20 cellular contexts compared by ENCODE assay signal in genomic region chr5:139597134-139597533, GRCh38. TPM values are rescaled to one million over a fixed set of nuclear protein-coding genes. Genes with fewer than 3 reads are reported as not detected.
DNase-seq lines count a peak whose midpoint lies in the region; ATAC-seq and TF ChIP-seq lines count a peak whose summit lies in the region.
"Had no signal": no experiment of that assay in that cellular context is flagged by ENCODE, and none has a peak within 500 bp of the region (broad histone marks: within the 10 kb centered on the region; RNA-seq: fewer than 3 reads in every experiment).

No MANE protein-coding gene starts in this region.

- H3K27me3 ChIP-seq in left ventricle myocardium inferior (ENCODE audit: low read depth) (no peaks in the 10 kb centered on the region), right cardiac atrium (ENCODE audit: control insufficient read depth, insufficient read depth) (no peaks in the 10 kb centered on the region), IMR-90 (ENCODE audit: control insufficient read depth, insufficient read depth, low read length) (no peaks in the 10 kb centered on the region), Peyer's patch (no peaks in the 10 kb centered on the region)
- no peaks in the 10 kb centered on the region for H3K27me3 ChIP-seq in naive thymus-derived CD4-positive, alpha-beta T cell (ENCODE audit: control insufficient read depth in 2 of 2, insufficient read depth in 2 of 2, low read length in 2 of 2)
- H3K27me3 ChIP-seq: adrenal gland, gastroesophageal sphincter, upper lobe of right lung had no signal

- H3K36me3 Mint-ChIP-seq in activated T-helper 1 cell treated with anti-CD3 and anti-CD28 coated beads, Interleukin-12 subunit alpha, Interleukin-12 subunit beta, Interleukin-2, Interleukin-4 antibody, amounts not matched to agents 30 ng/mL and 10 ng/mL and 1 ng/mL, durations not matched to agents 14 hours and 24 hours and 36 hours (ENCODE audit: low read depth) = peaks cover 22% of the 10 kb centered on the region
- H3K36me3 Mint-ChIP-seq in naive thymus-derived CD4-positive, alpha-beta T cell = peaks cover 0 to 17% (median 16%) of the 10 kb centered on the region in 5 donors

- no peaks in the 10 kb centered on the region for H3K27me3 Mint-ChIP-seq in activated T-helper 1 cell treated with anti-CD3 and anti-CD28 coated beads, Interleukin-12 subunit alpha, Interleukin-12 subunit beta, Interleukin-2, Interleukin-4 antibody, amounts not matched to agents 30 ng/mL and 10 ng/mL and 1 ng/mL, durations not matched to agents 14 hours and 24 hours and 36 hours (ENCODE audit: insufficient read depth)
- no peaks in the 10 kb centered on the region for H3K27me3 Mint-ChIP-seq in naive thymus-derived CD4-positive, alpha-beta T cell

- peak overlapping the region; percentile 62 for H3K27ac Mint-ChIP-seq in activated T-helper 1 cell treated with anti-CD3 and anti-CD28 coated beads, Interleukin-12 subunit alpha, Interleukin-12 subunit beta, Interleukin-2, Interleukin-4 antibody, amounts not matched to agents 30 ng/mL and 10 ng/mL and 1 ng/mL, durations not matched to agents 14 hours and 24 hours and 36 hours
- peak overlapping the region; percentile 9 to 83 (median 54) for H3K27ac Mint-ChIP-seq in naive thymus-derived CD4-positive, alpha-beta T cell

- TF ChIP-seq POLR2A in IMR-90 (IDR thresholded peaks at IDR 0.05; ENCODE audit: low read depth, low read length) (no peak), Peyer's patch (IDR thresholded peaks at IDR 0.05) (no peak)

- no peak overlapping the region for H4K91ac ChIP-seq in IMR-90 (ENCODE audit: insufficient read depth, low read depth, low read length)

- peaks cover 55% of the 10 kb centered on the region for H3K4me1 ChIP-seq in left ventricle myocardium inferior
- peaks cover 3% of the 10 kb centered on the region for H3K4me1 ChIP-seq in right cardiac atrium (ENCODE audit: control insufficient read depth, insufficient read depth, low read length)
- peaks cover 6% of the 10 kb centered on the region; the same call in 1 of the 2 replicates for H3K4me1 ChIP-seq in IMR-90 (ENCODE audit: control insufficient read depth, insufficient read depth, low read length)
- peaks cover 0 to 16% of the 10 kb centered on the region in 2 donors for H3K4me1 ChIP-seq in naive thymus-derived CD4-positive, alpha-beta T cell (ENCODE audit: control insufficient read depth in 2 of 2, insufficient read depth in 2 of 2, low read length in 2 of 2)
- no peaks in the 10 kb centered on the region for H3K4me1 ChIP-seq in Peyer's patch

- intact Hi-C loops in left ventricle myocardium inferior (cut with micrococcal nuclease) = no loop called here
- intact Hi-C loops in right cardiac atrium (cut with DNase I) = no loop called here
- intact Hi-C loops in IMR-90 (cut with micrococcal nuclease) = no loop called here
- intact Hi-C loops in activated T-helper 1 cell treated with anti-CD3 and anti-CD28 coated beads, Interleukin-12 subunit alpha, Interleukin-12 subunit beta, Interleukin-2, Interleukin-4 antibody, amounts not matched to agents 30 ng/mL and 10 ng/mL and 1 ng/mL, durations not matched to agents 14 hours and 24 hours and 36 hours (cut with micrococcal nuclease) = loop anchor here (5.0 kb wide), 1 partner anchor 35 kb away; the partner anchor contains the start of gene UBE2D2
- intact Hi-C loops in naive thymus-derived CD4-positive, alpha-beta T cell (cut with micrococcal nuclease) = loop anchor here (5.0 kb wide), 1 partner anchor 35 kb away; the partner anchor contains the start of gene UBE2D2 (in 2 of the 2)

- no peak overlapping the region for H3K4me3 Mint-ChIP-seq in activated T-helper 1 cell treated with anti-CD3 and anti-CD28 coated beads, Interleukin-12 subunit alpha, Interleukin-12 subunit beta, Interleukin-2, Interleukin-4 antibody, amounts not matched to agents 30 ng/mL and 10 ng/mL and 1 ng/mL, durations not matched to agents 14 hours and 24 hours and 36 hours
- H3K4me3 Mint-ChIP-seq in naive thymus-derived CD4-positive, alpha-beta T cell = peak overlapping the region in 7 of 10 donors; percentile 4 to 66 (median 40)

- no peak overlapping the region for H3K9ac ChIP-seq in IMR-90 (ENCODE audit: low read depth, low read length)

- no peak overlapping the region for H3K18ac ChIP-seq in IMR-90 (ENCODE audit: low read depth, low read length)

- H3K4me1 Mint-ChIP-seq in activated T-helper 1 cell treated with anti-CD3 and anti-CD28 coated beads, Interleukin-12 subunit alpha, Interleukin-12 subunit beta, Interleukin-2, Interleukin-4 antibody, amounts not matched to agents 30 ng/mL and 10 ng/mL and 1 ng/mL, durations not matched to agents 14 hours and 24 hours and 36 hours (ENCODE audit: low read depth) = peaks cover 28% of the 10 kb centered on the region
- peaks cover 16 to 47% (median 35%) of the 10 kb centered on the region in 7 donors for H3K4me1 Mint-ChIP-seq in naive thymus-derived CD4-positive, alpha-beta T cell

- H2AK5ac ChIP-seq in IMR-90 (ENCODE audit: low read depth, low read length) = no peak overlapping the region

- in situ Hi-C loops in IMR-90 (cut with MboI; ENCODE audit: low sequenced_read_pairs) = no loop called here

- no peak overlapping the region for H2BK120ac ChIP-seq in IMR-90 (ENCODE audit: low read depth, low read length)

- peaks cover 5% of the 10 kb centered on the region; the same call in 1 of the 2 replicates for H3K9me1 ChIP-seq in IMR-90 (ENCODE audit: insufficient read depth, low read length)

- H2AFZ ChIP-seq in IMR-90 (replicated peaks; ENCODE audit: low read length, poor library complexity) = no peak overlapping the region

- no peak overlapping the region for H3K14ac ChIP-seq in IMR-90 (replicated peaks; ENCODE audit: low read depth, low read length)

- H4K5ac ChIP-seq in IMR-90 (ENCODE audit: low read depth, low read length) = no peak overlapping the region

- H3K9me3 ChIP-seq in left ventricle myocardium inferior (replicated peaks) (peaks cover 5% of the 10 kb centered on the region), right cardiac atrium (ENCODE audit: control insufficient read depth, low read length) (no peaks in the 10 kb centered on the region), IMR-90 (ENCODE audit: control insufficient read depth, insufficient read depth, low read length) (no peaks in the 10 kb centered on the region), Peyer's patch (no peaks in the 10 kb centered on the region)
- no peaks in the 10 kb centered on the region for H3K9me3 ChIP-seq in naive thymus-derived CD4-positive, alpha-beta T cell (ENCODE audit: control insufficient read depth in 2 of 3, low read length in 3 of 3)
- H3K9me3 ChIP-seq: adrenal gland, gastroesophageal sphincter, upper lobe of right lung had no signal

- H3K9me3 Mint-ChIP-seq in activated T-helper 1 cell treated with anti-CD3 and anti-CD28 coated beads, Interleukin-12 subunit alpha, Interleukin-12 subunit beta, Interleukin-2, Interleukin-4 antibody, amounts not matched to agents 30 ng/mL and 10 ng/mL and 1 ng/mL, durations not matched to agents 14 hours and 24 hours and 36 hours = no peaks in the 10 kb centered on the region
- no peaks in the 10 kb centered on the region for H3K9me3 Mint-ChIP-seq in naive thymus-derived CD4-positive, alpha-beta T cell

- H3K27ac ChIP-seq in left ventricle myocardium inferior (replicated peaks) = peak overlapping the region; percentile 30
- H3K27ac ChIP-seq in right cardiac atrium (ENCODE audit: low read length) = no peak overlapping the region
- no peak overlapping the region for H3K27ac ChIP-seq in IMR-90 (ENCODE audit: insufficient read depth, low read length)
- no peak overlapping the region for H3K27ac ChIP-seq in naive thymus-derived CD4-positive, alpha-beta T cell (ENCODE audit: low read depth, low read length)
- no peak overlapping the region for H3K27ac ChIP-seq in Peyer's patch
- H3K27ac ChIP-seq: adrenal gland, gastroesophageal sphincter, upper lobe of right lung had no signal

- CTCF ChIA-PET in IMR-90 (lab: Yijun Ruan, JAX) = no interaction called here
- CTCF ChIA-PET in naive thymus-derived CD4-positive, alpha-beta T cell (lab: Charles Lee) = no interaction called here

- H4K8ac ChIP-seq in IMR-90 (ENCODE audit: low read depth in 2 of 2, low read length in 2 of 2) = no peak overlapping the region

- peak overlapping the region; percentile 70 for H2BK5ac ChIP-seq in IMR-90 (ENCODE audit: low read depth, low read length, poor library complexity, severe bottlenecking)

- H3K56ac ChIP-seq in IMR-90 (ENCODE audit: extremely low read depth, insufficient read depth, low read length) = no peak overlapping the region

- no peak overlapping the region for H2AK9ac ChIP-seq in IMR-90 (replicated peaks; ENCODE audit: low read depth, low read length, poor library complexity)

- ATAC-seq in right cardiac atrium (no peak), IMR-90 (ENCODE audit: low read depth) (no peak), GM21381 (IDR thresholded peaks at IDR 0.05; ENCODE audit: unreplicated experiment) (no peak)
- ATAC-seq in naive thymus-derived CD4-positive, alpha-beta T cell = no peak
- ATAC-seq: gastroesophageal sphincter, HepG2, upper lobe of right lung had no signal

- no peak overlapping the region for H3K4ac ChIP-seq in IMR-90 (ENCODE audit: low read depth, low read length)

- POLR2A ChIA-PET in IMR-90 (lab: Charles Lee; ENCODE audit: unreplicated experiment) = no interaction called here
- POLR2A ChIA-PET in naive thymus-derived CD4-positive, alpha-beta T cell (lab: Charles Lee) = interaction anchor here (1.0 to 2.0 kb wide), 2 partner anchors 31 to 32 kb away, joined by 3 to 10 read pairs; no protein-coding TSS in a partner anchor

- H3K79me1 ChIP-seq in IMR-90 (ENCODE audit: low read depth in 1 of 2, low read length in 2 of 2) = peaks cover 15 to 53% of the 10 kb centered on the region in 2 experiments

- TF ChIP-seq RAD21 in IMR-90 (IDR thresholded peaks at IDR 0.05; ENCODE audit: low read length) = no peak

- no peak overlapping the region for H2BK20ac ChIP-seq in IMR-90 (ENCODE audit: low read depth, low read length)

- H4K20me1 ChIP-seq in IMR-90 (ENCODE audit: insufficient read depth, low read length) = peaks cover 34% of the 10 kb centered on the region

- no peak overlapping the region for H3K4me2 ChIP-seq in IMR-90 (ENCODE audit: low read depth, low read length)
- H3K4me2 ChIP-seq: smooth muscle cell had no signal

- H3K4me3 ChIP-seq in left ventricle myocardium inferior (no peak overlapping the region), right cardiac atrium (ENCODE audit: low read length) (no peak overlapping the region), IMR-90 (ENCODE audit: insufficient read depth, low read depth, low read length) (no peak overlapping the region), Peyer's patch (no peak overlapping the region)
- no peak overlapping the region for H3K4me3 ChIP-seq in naive thymus-derived CD4-positive, alpha-beta T cell (ENCODE audit: low read length)
- H3K4me3 ChIP-seq: adrenal gland, gastroesophageal sphincter, smooth muscle cell, upper lobe of right lung had no signal

- TF ChIP-seq CTCF in left ventricle myocardium inferior (IDR thresholded peaks at IDR 0.05; ENCODE audit: borderline replicate concordance) (no peak), IMR-90 (conservative IDR thresholded peaks at IDR 0.05; ENCODE audit: low read depth, low read length) (no peak), Peyer's patch (IDR thresholded peaks at IDR 0.05) (no peak)

- H2BK15ac ChIP-seq in IMR-90 (ENCODE audit: low read depth, low read length) = no peak overlapping the region

- BruUV-seq in IMR-90 (replicated peaks; lab: Mats Ljungman, UMichigan) = no TSS peak

- DNase-seq in left ventricle myocardium inferior (no peak), right cardiac atrium (no peak), IMR-90 (no peak), amniotic stem cell (lab: John Stamatoyannopoulos, UW) (no peak), Peyer's patch (no peak)
- no peak for DNase-seq in activated T-helper 1 cell treated with anti-CD3 and anti-CD28 coated beads, Interleukin-12 subunit alpha, Interleukin-12 subunit beta, Interleukin-2, Interleukin-4 antibody, amounts not matched to agents 30 ng/mL and 10 ng/mL and 1 ng/mL, durations not matched to agents 14 hours and 24 hours and 36 hours (ENCODE audit: low spot score)
- DNase-seq in naive thymus-derived CD4-positive, alpha-beta T cell = no peak
- DNase-seq: adrenal gland; DMS153; erythroblast; MM.1S; NCI-H1436 treated with DMSO at 0.1 percent for 48 hours; NCI-H524 treated with DMSO at 0.1 percent for 48 hours; SHP77; stimulated activated CD4-positive, alpha-beta T cell treated with anti-CD3 and anti-CD28 coated beads, Interleukin-4, amount 100 ng/mL, for 24 hours; upper lobe of right lung had no signal

- dilution Hi-C loops in IMR-90 (cut with HindIII; ENCODE audit: low sequenced_read_pairs, unreplicated experiment) = no loop called here

- H3K23ac ChIP-seq in IMR-90 (ENCODE audit: low read depth, low read length) = 0 out of 2 replicates have a peak overlapping the region, but pooled peaks have one; percentile 3

- H3K36me3 ChIP-seq in left ventricle myocardium inferior (peaks cover 20% of the 10 kb centered on the region), IMR-90 (ENCODE audit: control insufficient read depth, insufficient read depth, low read length) (peaks cover 12% of the 10 kb centered on the region), Peyer's patch (peaks cover 0 to 24% (median 0%) of the 10 kb centered on the region in 3 donors)
- H3K36me3 ChIP-seq in naive thymus-derived CD4-positive, alpha-beta T cell (ENCODE audit: control insufficient read depth in 2 of 3, insufficient read depth in 3 of 3, low read length in 3 of 3) = peaks cover 6 to 23% (median 14%) of the 10 kb centered on the region in 3 experiments

RNA-seq across cellular contexts. Expression of gene UBE2D2, which starts 36.0 kb away (rescaled TPM):
- 110 TPM for total RNA-seq in left ventricle myocardium inferior
- 100 to 1,000 TPM; 112 to 138 (median 120) TPM for total RNA-seq in right cardiac atrium
- 111 TPM for polyA plus RNA-seq in right cardiac atrium
- total RNA-seq in IMR-90 (2012; rRNA removed) = 35.7 and 56.7 TPM in 2 replicates
- 26.9 and 34.4 TPM in 2 replicates for polyA plus RNA-seq in IMR-90 (2012; rRNA removed)
- 17.1 and 36.9 TPM in 2 replicates for polyA plus RNA-seq in IMR-90 (2012; cell fraction: cytosol; rRNA removed)
- 16.3 and 16.8 TPM in 2 replicates for polyA plus RNA-seq in IMR-90 (2012; cell fraction: nucleus; rRNA removed; ENCODE audit: low replicate concordance)
- total RNA-seq in activated T-helper 1 cell treated with anti-CD3 and anti-CD28 coated beads, Interleukin-12 subunit alpha, Interleukin-12 subunit beta, Interleukin-2, Interleukin-4 antibody, amounts not matched to agents 30 ng/mL and 10 ng/mL and 1 ng/mL, durations not matched to agents 14 hours and 24 hours and 36 hours = 251 and 265 TPM in 2 replicates
- total RNA-seq in naive thymus-derived CD4-positive, alpha-beta T cell = 100 to 1,000 TPM; 145 to 214 (median 184) TPM
- 100 to 1,000 TPM; 320 to 343 TPM for polyA plus RNA-seq in naive thymus-derived CD4-positive, alpha-beta T cell
- 10 to 100 TPM; 60.2 to 87.9 (median 70.2) TPM for total RNA-seq in Peyer's patch

RNA-seq across cellular contexts. Expression of gene CXXC5, which starts 51.0 kb away (rescaled TPM):
- total RNA-seq in left ventricle myocardium inferior (56.9 TPM), right cardiac atrium (10 to 100 TPM; 33.9 to 70.5 (median 55.9) TPM), IMR-90 (2012; rRNA removed) (24.9 and 30.8 TPM in 2 replicates), Peyer's patch (10 to 100 TPM; 21.7 to 49.5 (median 30.9) TPM)
- polyA plus RNA-seq in right cardiac atrium (47.5 TPM), IMR-90 (2012; rRNA removed) (35.7 and 38.8 TPM in 2 replicates)
- 34.7 and 72.2 TPM in 2 replicates for polyA plus RNA-seq in IMR-90 (2012; cell fraction: cytosol; rRNA removed)
- polyA plus RNA-seq in IMR-90 (2012; cell fraction: nucleus; rRNA removed; ENCODE audit: low replicate concordance) = 24.5 and 60.8 TPM in 2 replicates
- total RNA-seq in activated T-helper 1 cell treated with anti-CD3 and anti-CD28 coated beads, Interleukin-12 subunit alpha, Interleukin-12 subunit beta, Interleukin-2, Interleukin-4 antibody, amounts not matched to agents 30 ng/mL and 10 ng/mL and 1 ng/mL, durations not matched to agents 14 hours and 24 hours and 36 hours = 0.88 and 1.7 TPM in 2 replicates
- 10 to 100 TPM in 1 of 5 experiments, 1 to 10 TPM in 3, under 1 TPM in 1; 0.73 to 21.4 (median 3.5) TPM for total RNA-seq in naive thymus-derived CD4-positive, alpha-beta T cell
- 1 to 10 TPM; 1.7 to 2.2 TPM for polyA plus RNA-seq in naive thymus-derived CD4-positive, alpha-beta T cell

Comparison
In these comparisons a context has a peak if more than half of its experiments do, and no peak if none do; other contexts are left out.
1. intact Hi-C loops: an anchor here in activated T-helper 1 cell treated with anti-CD3 and anti-CD28 coated beads, Interleukin-12 subunit alpha, Interleukin-12 subunit beta, Interleukin-2, Interleukin-4 antibody, amounts not matched to agents 30 ng/mL and 10 ng/mL and 1 ng/mL, durations not matched to agents 14 hours and 24 hours and 36 hours (5.0 kb wide) and naive thymus-derived CD4-positive, alpha-beta T cell (5.0 kb wide); none called in left ventricle myocardium inferior, right cardiac atrium and IMR-90.